ENCODE assay signal across 1 cellular context in genomic region chr9:72460342-72461312, GRCh38.
TF ChIP-seq lines count a peak whose summit lies in the region.

No MANE protein-coding gene starts in this region.

TF ChIP-seq in GM12878, 131 proteins besides CTCF, POLR2A, EP300 and RAD21 (continued from another document):
- TF ChIP-seq RELB (IDR thresholded peaks at IDR 0.05; ENCODE audit: low read depth) (0 out of 2 replicates have a peak, but pooled peaks have one; percentile 16), ZNF24 (IDR thresholded peaks at IDR 0.05) (peak; percentile 92), MTA2 (IDR thresholded peaks at IDR 0.05; ENCODE audit: low read depth) (peak; percentile 68; the same call in 1 of the 2 replicates), NR2F1 (conservative IDR thresholded peaks at IDR 0.05) (peak; percentile 71), ZNF622 (IDR thresholded peaks at IDR 0.05) (no peak), ATF7 (IDR thresholded peaks at IDR 0.05; ENCODE audit: low read depth) (peak; percentile 75; the same call in 1 of the 2 replicates)
